17 cellular contexts compared by ENCODE assay signal in the genomic region with DNA sequence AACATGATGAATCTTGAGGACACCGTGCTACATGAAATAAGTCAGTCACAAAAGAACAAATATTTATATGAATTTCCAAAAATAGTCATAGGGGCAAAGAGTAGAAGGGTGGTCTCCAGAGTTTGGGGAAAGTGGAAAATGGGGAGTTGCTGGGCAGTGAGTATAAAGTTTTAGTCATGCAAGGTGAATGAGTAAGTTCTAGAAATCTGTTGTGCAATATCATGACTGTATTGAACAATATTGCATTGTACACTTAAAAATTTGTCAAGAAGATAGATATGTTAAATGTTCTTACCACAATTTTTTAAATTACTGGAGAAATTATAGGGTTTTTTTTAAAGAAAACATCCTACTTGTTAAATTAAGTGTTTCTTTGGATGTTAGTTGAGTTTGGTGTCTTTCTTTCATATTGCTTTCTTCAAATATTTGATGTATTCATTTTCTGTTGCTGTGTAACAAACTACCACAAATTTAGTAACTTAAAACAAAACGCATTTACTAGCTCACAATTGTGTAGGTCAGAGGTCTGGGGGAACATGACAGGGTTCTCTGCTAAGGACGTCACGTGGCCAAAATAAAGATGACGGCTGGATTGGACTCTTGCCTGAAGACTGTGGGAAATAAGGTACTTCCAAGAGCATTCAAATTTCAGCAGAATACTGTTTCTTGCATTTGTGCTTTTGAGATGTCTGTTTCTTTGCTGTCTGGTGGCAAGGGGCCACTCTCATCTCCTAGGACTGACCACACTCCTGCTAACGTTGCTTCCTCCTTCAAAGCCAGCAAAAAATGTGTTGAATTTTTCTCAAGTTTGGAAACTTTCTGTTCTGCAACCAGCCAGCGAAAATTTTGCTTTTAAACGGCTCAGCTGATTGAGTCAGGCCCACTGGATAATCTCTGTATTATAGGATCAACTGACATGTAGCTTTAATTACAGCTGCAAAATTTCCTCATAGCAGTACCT.
A peak's percentile ranks its signal among the peaks of the same experiment; 100 is the strongest.
DNase-seq lines count a peak whose midpoint lies in the region; ATAC-seq and TF ChIP-seq lines count a peak whose summit lies in the region.
"Had no signal": no experiment of that assay in that cellular context is flagged by ENCODE, and none has a peak within 500 bp of the region (broad histone marks: within the 10 kb centered on the region; RNA-seq: fewer than 3 reads in every experiment).

No MANE protein-coding gene starts in this region.

- no peaks in the 10 kb centered on the region for H3K9me3 ChIP-seq in PC-3 (ENCODE audit: low read length)
- H3K9me3 ChIP-seq: BLaER1 had no signal

- TF ChIP-seq CTCF in PC-3 (conservative IDR thresholded peaks at IDR 0.05; ENCODE audit: low read depth, low read length) (no peak), retinal pigment epithelial cell (conservative IDR thresholded peaks at IDR 0.05; ENCODE audit: low read depth, low read length) (no peak), GM13976 (IDR thresholded peaks at IDR 0.05; ENCODE audit: borderline replicate concordance, control extremely low read depth, extremely low read depth, insufficient read depth, missing control alignments) (no peak)

- BruUV-seq in PC-3 (replicated peaks; lab: Mats Ljungman, UMichigan) = no TSS peak

- POLR2A ChIA-PET in PC-3 (lab: Charles Lee; ENCODE audit: unreplicated experiment) = no interaction called here

- no peak for ATAC-seq in PC-3
- ATAC-seq: activated CD4-positive, CD25-positive, alpha-beta regulatory T cell treated with anti-CD3 and anti-CD28 coated beads, Interleukin-2, amount 50 U/mL, for 24 hours; stimulated activated memory B cell treated with anti-CD40 and anti-IgM and Interleukin-4, amounts not matched to agents 10 μg/mL and 1 μg/mL and 100 μg/mL, for 72 hours had no signal

- peak; percentile 69 for DNase-seq in HCEC 1CT
- DNase-seq in PC-3 = peak; percentile 27
- DNase-seq in fibroblast of gingiva (ENCODE audit: low read depth) = peak; percentile 34
- DNase-seq in retinal pigment epithelial cell (ENCODE audit: low read depth) = peak; percentile 28
- no peak for DNase-seq in GM13976 (ENCODE audit: low spot score)
- no peak for DNase-seq in H7
- no peak for DNase-seq in AG08395 (ENCODE audit: low spot score)
- DNase-seq: activated CD8-positive, alpha-beta memory T cell treated with anti-CD3 and anti-CD28 coated beads, Interleukin-2, amount 50 U/mL, for 4 hours; cerebellar nuclear complex; DMS53; NCI-H187; NCI-H526 had no signal

- no peak overlapping the region for H2AFZ ChIP-seq in PC-3 (ENCODE audit: low read length)

- no peak overlapping the region for H3K4me2 ChIP-seq in PC-3 (ENCODE audit: low read length)
- H3K4me2 ChIP-seq: BLaER1 had no signal

- H3K27ac ChIP-seq in PC-3 (ENCODE audit: low read length) = no peak overlapping the region
- H3K27ac ChIP-seq: BLaER1, RWPE1, skin epidermis had no signal

- H4K20me1 ChIP-seq in PC-3 (ENCODE audit: low read length) = no peaks in the 10 kb centered on the region
- H4K20me1 ChIP-seq: BLaER1 had no signal

- H3F3A ChIP-seq in PC-3 (ENCODE audit: low read length, unreplicated experiment) = no peaks in the 10 kb centered on the region

- H3K4me3 ChIP-seq in PC-3 (ENCODE audit: low read length) (no peak overlapping the region), retinal pigment epithelial cell (ENCODE audit: low read length) (no peak overlapping the region), H7 (ENCODE audit: insufficient read depth, low read depth, low read length) (no peak overlapping the region)
- H3K4me3 ChIP-seq: BLaER1, skin epidermis had no signal

- in situ Hi-C loops in GM13976 (cut with MboI; ENCODE audit: low sequenced_read_pairs, unreplicated experiment) = no loop called here

- no peaks in the 10 kb centered on the region for H3K4me1 ChIP-seq in PC-3 (ENCODE audit: insufficient read depth, low read length)
- H3K4me1 ChIP-seq: BLaER1 had no signal

- H3K79me2 ChIP-seq in PC-3 (ENCODE audit: low read length) = no peaks in the 10 kb centered on the region

- no peaks in the 10 kb centered on the region for H3K9me2 ChIP-seq in PC-3 (replicated peaks; ENCODE audit: low read length)

- no peak overlapping the region for H3K9ac ChIP-seq in PC-3 (ENCODE audit: low read length)
- H3K9ac ChIP-seq: BLaER1 had no signal

- CTCF ChIA-PET in PC-3 (lab: Charles Lee) = no interaction called here

- intact Hi-C loops in PC-3 (cut with micrococcal nuclease) = no loop called here

- H3K27me3 ChIP-seq in PC-3 (ENCODE audit: low read length) (no peaks in the 10 kb centered on the region), H7 (ENCODE audit: control insufficient read depth, insufficient read depth, low read length) (no peaks in the 10 kb centered on the region)
- H3K27me3 ChIP-seq: BLaER1 had no signal

- H3K36me3 ChIP-seq in PC-3 (ENCODE audit: low read depth, low read length) = no peaks in the 10 kb centered on the region
- H3K36me3 ChIP-seq in H7 (replicated peaks; ENCODE audit: control insufficient read depth, insufficient read depth, low read length) = no peaks in the 10 kb centered on the region
- H3K36me3 ChIP-seq: BLaER1 had no signal

Comparison
In these comparisons a context has a peak if more than half of its experiments do, and no peak if none do; other contexts are left out.
1. DNase-seq: peak in HCEC 1CT (single experiment), PC-3 (single experiment), fibroblast of gingiva (single experiment) and retinal pigment epithelial cell (single experiment); none in GM13976 (single experiment), H7 (single experiment) and AG08395 (single experiment).